ENCODE assay signal across 22 cellular contexts in the genomic region with DNA sequence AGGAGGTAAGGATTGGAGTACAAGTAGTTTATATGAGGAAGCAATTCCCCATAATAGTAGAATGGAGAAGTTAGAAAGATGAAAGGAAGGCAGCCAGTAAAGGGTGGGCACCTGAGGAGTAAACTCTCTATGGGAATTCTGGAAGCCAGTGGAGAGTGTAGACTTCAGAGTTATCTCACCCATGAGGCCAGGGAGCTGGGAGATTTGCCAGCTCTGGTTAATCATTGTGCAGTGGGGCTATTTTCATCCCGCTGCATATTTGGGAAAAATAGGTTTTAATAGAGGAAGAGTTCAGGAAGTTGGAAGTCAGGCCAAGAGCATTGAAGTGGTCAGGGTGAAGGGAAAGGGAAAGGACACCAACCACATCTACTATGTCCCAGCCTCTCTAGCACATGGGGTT.
"Had no signal": no experiment of that assay in that cellular context is flagged by ENCODE, and none has a peak within 500 bp of the region (broad histone marks: within the 10 kb centered on the region; RNA-seq: fewer than 3 reads in every experiment).

No MANE protein-coding gene starts in this region.

- H3K9ac ChIP-seq: KMS-11 had no signal

- H3K27me3 ChIP-seq: SJSA1 had no signal

- ATAC-seq: K562 had no signal

- H3K9me3 ChIP-seq: SJSA1 had no signal

- H3K4me3 ChIP-seq: K562, SJSA1, SK-N-MC had no signal

- H3K27ac ChIP-seq: KMS-11, SJSA1, SK-N-MC had no signal

- H3K4me1 ChIP-seq: SJSA1 had no signal

- FAIRE-seq: K562, RCC 7860 had no signal

- H3K36me3 ChIP-seq: SJSA1 had no signal

- DNase-seq: Kasumi-1, MV-4-11, NCI-H1048, NCI-H1105, NCI-H1417, NCI-H1436 treated with DMSO at 0.1 percent for 48 hours, NCI-H1694, NCI-H187 treated with DMSO at 0.1 percent for 48 hours, NCI-H2029 treated with DMSO at 0.1 percent for 48 hours, NCI-H2171 treated with DMSO at 0.1 percent for 48 hours, NCI-H345, NCI-H524, NCI-H526 treated with DMSO at 0.1 percent for 48 hours, NCI-H748 treated with DMSO at 0.1 percent for 48 hours, Right ventricle myocardium superior, RPMI8226, SIG-M5 had no signal

- H3K4me2 ChIP-seq: KMS-11 had no signal
